Comparison of ENCODE assay signal across 14 cellular contexts in the genomic region with DNA sequence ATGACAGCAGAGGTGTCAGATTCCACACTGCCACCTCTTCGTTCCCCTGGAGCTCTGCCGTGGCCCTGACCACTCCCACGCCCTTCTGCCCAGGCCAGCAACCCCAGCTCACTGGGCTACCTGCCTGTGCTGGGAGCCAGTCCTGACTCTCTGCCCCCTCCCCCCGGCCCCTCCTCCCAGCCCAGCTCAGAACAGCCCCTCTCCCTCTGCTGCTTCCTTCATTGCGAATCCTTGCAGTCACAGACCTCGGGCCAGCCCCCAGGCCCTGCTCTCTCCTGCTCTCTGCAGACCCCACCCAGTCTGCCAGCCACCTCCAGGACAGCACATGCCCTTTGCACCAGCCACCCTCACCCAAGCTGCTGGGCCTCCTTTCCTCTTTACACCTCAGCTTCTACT.
"Had no signal": no experiment of that assay in that cellular context is flagged by ENCODE, and none has a peak within 500 bp of the region (broad histone marks: within the 10 kb centered on the region; RNA-seq: fewer than 3 reads in every experiment).

No MANE protein-coding gene starts in this region.

- H3K4me1 Mint-ChIP-seq: activated CD4-positive, alpha-beta T cell treated with anti-CD3 and anti-CD28 coated beads for 36 hours; stimulated activated naive B cell treated with anti-CD40 and anti-IgM and Interleukin-4, amounts not matched to agents 10 μg/mL and 1 μg/mL and 100 μg/mL, for 72 hours had no signal

- H3K9me3 Mint-ChIP-seq: activated T-helper 1 cell treated with anti-CD3 and anti-CD28 coated beads, Interleukin-12 subunit alpha, Interleukin-12 subunit beta, Interleukin-2, Interleukin-4 antibody, amounts not matched to agents 30 ng/mL and 10 ng/mL and 1 ng/mL, durations not matched to agents 14 hours and 24 hours and 36 hours; stimulated activated naive B cell treated with anti-CD40 and anti-IgM and Interleukin-4, amounts not matched to agents 10 μg/mL and 1 μg/mL and 100 μg/mL, for 72 hours had no signal

- DNase-seq: activated CD4-positive, alpha-beta T cell treated with anti-CD3 and anti-CD28 coated beads for 36 hours; activated CD4-positive, alpha-beta T cell treated with anti-CD3 and anti-CD28 coated beads, Interleukin-2, amount 50 U/mL, for 48 hours; activated gamma-delta T cell treated with Interleukin-2 at 50 U/mL for 16 hours; effector CD4-positive, alpha-beta T cell; heart left ventricle; midbrain; pancreas; stimulated activated naive B cell treated with anti-CD40 and anti-IgM and Interleukin-4, amounts not matched to agents 10 μg/mL and 1 μg/mL and 100 μg/mL, for 72 hours had no signal

- H3K9me3 ChIP-seq: esophagus muscularis mucosa, gastroesophageal sphincter, heart left ventricle, pancreas, sigmoid colon had no signal

- ATAC-seq: activated CD4-positive, alpha-beta T cell treated with anti-CD3 and anti-CD28 coated beads for 36 hours; gastroesophageal sphincter; heart left ventricle; stimulated activated naive B cell treated with anti-CD40 and anti-IgM and Interleukin-4, amounts not matched to agents 10 μg/mL and 1 μg/mL and 100 μg/mL, for 72 hours; WTC11 had no signal

- H3K27ac ChIP-seq: esophagus muscularis mucosa, gastroesophageal sphincter, heart left ventricle, pancreas, sigmoid colon had no signal

- H3K4me3 ChIP-seq: esophagus muscularis mucosa, gastroesophageal sphincter, heart left ventricle, pancreas, sigmoid colon had no signal

- H3K27ac Mint-ChIP-seq: activated CD4-positive, alpha-beta T cell treated with anti-CD3 and anti-CD28 coated beads for 36 hours; activated naive CD8-positive, alpha-beta T cell; activated T-helper 1 cell treated with anti-CD3 and anti-CD28 coated beads, Interleukin-12 subunit alpha, Interleukin-12 subunit beta, Interleukin-2, Interleukin-4 antibody, amounts not matched to agents 30 ng/mL and 10 ng/mL and 1 ng/mL, durations not matched to agents 14 hours and 24 hours and 36 hours; stimulated activated naive B cell treated with anti-CD40 and anti-IgM and Interleukin-4, amounts not matched to agents 10 μg/mL and 1 μg/mL and 100 μg/mL, for 72 hours; WTC11 had no signal

- H3K4me1 ChIP-seq: esophagus muscularis mucosa, gastroesophageal sphincter, pancreas, sigmoid colon had no signal

- H3K27me3 ChIP-seq: pancreas had no signal

- H3K4me3 Mint-ChIP-seq: activated CD4-positive, alpha-beta T cell treated with anti-CD3 and anti-CD28 coated beads for 36 hours; activated naive CD8-positive, alpha-beta T cell; activated T-helper 1 cell treated with anti-CD3 and anti-CD28 coated beads, Interleukin-12 subunit alpha, Interleukin-12 subunit beta, Interleukin-2, Interleukin-4 antibody, amounts not matched to agents 30 ng/mL and 10 ng/mL and 1 ng/mL, durations not matched to agents 14 hours and 24 hours and 36 hours; stimulated activated naive B cell treated with anti-CD40 and anti-IgM and Interleukin-4, amounts not matched to agents 10 μg/mL and 1 μg/mL and 100 μg/mL, for 72 hours; WTC11 had no signal

- H3K36me3 Mint-ChIP-seq: activated naive CD8-positive, alpha-beta T cell; stimulated activated naive B cell treated with anti-CD40 and anti-IgM and Interleukin-4, amounts not matched to agents 10 μg/mL and 1 μg/mL and 100 μg/mL, for 72 hours had no signal

- H3K36me3 ChIP-seq: esophagus muscularis mucosa, gastroesophageal sphincter, heart left ventricle, pancreas, sigmoid colon had no signal
